8 cellular contexts compared by ENCODE assay signal in the genomic region with DNA sequence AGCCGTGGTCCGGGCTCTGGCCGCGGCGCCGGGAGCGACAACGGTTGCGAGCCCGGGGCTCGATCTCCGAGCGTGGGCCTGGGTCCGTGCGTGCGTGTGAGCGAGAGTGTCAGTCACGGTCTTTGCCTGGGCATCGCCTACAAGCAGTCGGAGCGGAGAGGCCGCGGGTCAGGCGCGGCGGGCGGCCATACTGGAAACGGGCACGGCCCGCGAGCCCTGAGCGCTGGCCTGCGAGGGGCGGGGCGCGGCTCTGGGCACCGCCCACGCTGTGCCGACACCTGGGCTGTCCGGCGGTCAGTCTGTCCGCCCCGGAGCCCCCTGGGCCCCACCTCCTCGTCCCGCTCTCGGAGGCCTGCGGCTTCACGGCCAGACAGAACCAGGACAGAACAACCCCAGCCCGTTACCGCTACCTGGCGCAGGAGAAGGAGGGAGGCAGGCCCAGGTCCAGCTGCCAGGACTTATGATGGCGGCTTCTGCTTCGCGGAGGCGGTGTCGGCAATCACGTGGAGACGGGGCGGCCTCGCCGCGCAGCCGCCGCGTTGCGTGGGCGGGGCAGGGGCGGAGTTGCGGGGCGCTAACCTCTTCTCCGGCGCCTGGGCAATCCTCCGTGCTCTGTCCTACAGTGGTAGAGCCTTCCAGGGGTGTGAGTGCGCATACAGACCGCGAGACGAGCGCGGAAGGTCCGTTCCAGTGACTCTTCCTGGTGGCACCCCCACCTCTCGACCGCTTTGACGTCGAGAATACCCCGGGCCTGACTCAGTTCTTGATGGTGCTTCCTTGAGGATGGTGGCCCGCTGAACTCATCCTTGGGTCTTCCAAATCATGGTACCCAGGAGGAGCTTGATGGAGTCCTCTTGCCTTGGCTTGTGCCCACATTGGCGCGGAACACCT. TPM values are rescaled to one million over a fixed set of nuclear protein-coding genes. Genes with fewer than 3 reads are reported as not detected.
DNase-seq lines count a peak whose midpoint lies in the region; ATAC-seq and TF ChIP-seq lines count a peak whose summit lies in the region.

A gene with protein sequence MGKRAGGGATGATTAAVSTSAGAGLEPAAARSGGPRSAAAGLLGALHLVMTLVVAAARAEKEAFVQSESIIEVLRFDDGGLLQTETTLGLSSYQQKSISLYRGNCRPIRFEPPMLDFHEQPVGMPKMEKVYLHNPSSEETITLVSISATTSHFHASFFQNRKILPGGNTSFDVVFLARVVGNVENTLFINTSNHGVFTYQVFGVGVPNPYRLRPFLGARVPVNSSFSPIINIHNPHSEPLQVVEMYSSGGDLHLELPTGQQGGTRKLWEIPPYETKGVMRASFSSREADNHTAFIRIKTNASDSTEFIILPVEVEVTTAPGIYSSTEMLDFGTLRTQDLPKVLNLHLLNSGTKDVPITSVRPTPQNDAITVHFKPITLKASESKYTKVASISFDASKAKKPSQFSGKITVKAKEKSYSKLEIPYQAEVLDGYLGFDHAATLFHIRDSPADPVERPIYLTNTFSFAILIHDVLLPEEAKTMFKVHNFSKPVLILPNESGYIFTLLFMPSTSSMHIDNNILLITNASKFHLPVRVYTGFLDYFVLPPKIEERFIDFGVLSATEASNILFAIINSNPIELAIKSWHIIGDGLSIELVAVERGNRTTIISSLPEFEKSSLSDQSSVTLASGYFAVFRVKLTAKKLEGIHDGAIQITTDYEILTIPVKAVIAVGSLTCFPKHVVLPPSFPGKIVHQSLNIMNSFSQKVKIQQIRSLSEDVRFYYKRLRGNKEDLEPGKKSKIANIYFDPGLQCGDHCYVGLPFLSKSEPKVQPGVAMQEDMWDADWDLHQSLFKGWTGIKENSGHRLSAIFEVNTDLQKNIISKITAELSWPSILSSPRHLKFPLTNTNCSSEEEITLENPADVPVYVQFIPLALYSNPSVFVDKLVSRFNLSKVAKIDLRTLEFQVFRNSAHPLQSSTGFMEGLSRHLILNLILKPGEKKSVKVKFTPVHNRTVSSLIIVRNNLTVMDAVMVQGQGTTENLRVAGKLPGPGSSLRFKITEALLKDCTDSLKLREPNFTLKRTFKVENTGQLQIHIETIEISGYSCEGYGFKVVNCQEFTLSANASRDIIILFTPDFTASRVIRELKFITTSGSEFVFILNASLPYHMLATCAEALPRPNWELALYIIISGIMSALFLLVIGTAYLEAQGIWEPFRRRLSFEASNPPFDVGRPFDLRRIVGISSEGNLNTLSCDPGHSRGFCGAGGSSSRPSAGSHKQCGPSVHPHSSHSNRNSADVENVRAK (N-terminal part only) (minus strand): TSS at position 215 of the 891 bp plus-strand sequence. CDS start 286 bp downstream, outside the sequence.

- peak within 1 kb of the TSS; percentile 95 for H3K4me2 ChIP-seq in OCI-LY3 (ENCODE audit: low read length)

- H3K4me3 ChIP-seq in OCI-LY3 (ENCODE audit: low read length) = peak within 1 kb of the TSS; percentile 86

- DNase-seq in DMS 273 (lab: John Stamatoyannopoulos, UW; ENCODE audit: unreplicated experiment) = peak; percentile 97
- DNase-seq in HuH-7.5 (ENCODE audit: low spot score) = peak; percentile 91
- DNase-seq in activated CD8-positive, alpha-beta memory T cell treated with anti-CD3 and anti-CD28 coated beads, Interleukin-2, amount 50 U/mL, for 48 hours = peak; percentile 99
- DNase-seq in endothelial cell (ENCODE audit: low spot score) = peak; percentile 94
- peak; percentile 86 to 94 for DNase-seq in mesothelial cell of epicardium (ENCODE audit: low spot score in 2 of 2, unreplicated experiment in 2 of 2)
- peak; percentile 93 to 97 for DNase-seq in stimulated activated CD8-positive, alpha-beta memory T cell treated with anti-CD3 and anti-CD28 coated beads, Interleukin-15, amount 100 ng/mL, for 4 hours (ENCODE audit: low read depth in 2 of 2)

- H3K27me3 Mint-ChIP-seq in endothelial cell (ENCODE audit: unreplicated experiment) = peaks cover 10% of the 10 kb centered on the region
- H3K27me3 Mint-ChIP-seq in mesothelial cell of epicardium (ENCODE audit: low read depth) = no peaks in the 10 kb centered on the region

- peaks cover 6% of the 10 kb centered on the region for H3K36me3 ChIP-seq in OCI-LY3 (replicated peaks; ENCODE audit: low read depth, low read length)

- H3K36me3 Mint-ChIP-seq in endothelial cell (ENCODE audit: low read depth, unreplicated experiment) = peaks cover 3% of the 10 kb centered on the region
- H3K36me3 Mint-ChIP-seq in mesothelial cell of epicardium = no peaks in the 10 kb centered on the region

- H3K79me2 ChIP-seq in OCI-LY3 (ENCODE audit: low read length) = peaks cover 50% of the 10 kb centered on the region

- peak within 1 kb of the TSS; percentile 92 for H3K27ac ChIP-seq in OCI-LY3 (ENCODE audit: low read length)

- peaks cover 30% of the 10 kb centered on the region for H3K4me1 ChIP-seq in OCI-LY3 (ENCODE audit: low read length)

- H3K4me3 Mint-ChIP-seq in endothelial cell (ENCODE audit: unreplicated experiment) (peak within 1 kb of the TSS; percentile 99), mesothelial cell of epicardium (peak within 1 kb of the TSS; percentile 99)

- peak within 1 kb of the TSS; percentile 91 for H3K9ac ChIP-seq in OCI-LY3 (ENCODE audit: low read length)

- H3K27me3 ChIP-seq in OCI-LY3 (ENCODE audit: low read depth, low read length) = no peaks in the 10 kb centered on the region

- peak within 1 kb of the TSS; percentile 94 for H3K27ac Mint-ChIP-seq in endothelial cell (ENCODE audit: unreplicated experiment)
- peak within 1 kb of the TSS; percentile 99 for H3K27ac Mint-ChIP-seq in mesothelial cell of epicardium

- H3K4me1 Mint-ChIP-seq in endothelial cell (ENCODE audit: unreplicated experiment) (peaks cover 20% of the 10 kb centered on the region), mesothelial cell of epicardium (peaks cover 29% of the 10 kb centered on the region)

- H3K9me3 ChIP-seq in OCI-LY3 (ENCODE audit: insufficient read depth, low read length) = no peaks in the 10 kb centered on the region

- H3K9me3 Mint-ChIP-seq in endothelial cell (ENCODE audit: unreplicated experiment) (no peaks in the 10 kb centered on the region), mesothelial cell of epicardium (no peaks in the 10 kb centered on the region)

- ATAC-seq in GM21526 (IDR thresholded peaks at IDR 0.05; ENCODE audit: low FRiP score, unreplicated experiment) = peak; percentile 63

- H2AFZ ChIP-seq in OCI-LY3 (ENCODE audit: low read depth, low read length) = peak within 1 kb of the TSS; percentile 95

- peaks cover 11% of the 10 kb centered on the region for H4K20me1 ChIP-seq in OCI-LY3 (ENCODE audit: insufficient read depth, low read length)

- no peak for TF ChIP-seq CTCF in OCI-LY3 (IDR thresholded peaks at IDR 0.05; ENCODE audit: low read depth, low read length)
- TF ChIP-seq CTCF in endothelial cell (IDR thresholded peaks at IDR 0.05; ENCODE audit: unreplicated experiment) = no peak
- TF ChIP-seq CTCF in mesothelial cell of epicardium (IDR thresholded peaks at IDR 0.05; ENCODE audit: unreplicated experiment) = no peak

RNA-seq across cellular contexts. Expression of the gene that starts here (rescaled TPM):
- total RNA-seq in endothelial cell (ENCODE audit: unreplicated experiment) (31.7 TPM), mesothelial cell of epicardium (46.9 to 52.9 TPM (median 50.7 TPM) in 3 replicates)

Comparison
In these comparisons a context has a peak if more than half of its experiments do, and no peak if none do; other contexts are left out.
1. Peak in every context shown above with its lines: DNase-seq, ATAC-seq, H3K4me3 ChIP-seq and H3K27ac ChIP-seq.